ENCODE assay signal across 8 cellular contexts in the genomic region with DNA sequence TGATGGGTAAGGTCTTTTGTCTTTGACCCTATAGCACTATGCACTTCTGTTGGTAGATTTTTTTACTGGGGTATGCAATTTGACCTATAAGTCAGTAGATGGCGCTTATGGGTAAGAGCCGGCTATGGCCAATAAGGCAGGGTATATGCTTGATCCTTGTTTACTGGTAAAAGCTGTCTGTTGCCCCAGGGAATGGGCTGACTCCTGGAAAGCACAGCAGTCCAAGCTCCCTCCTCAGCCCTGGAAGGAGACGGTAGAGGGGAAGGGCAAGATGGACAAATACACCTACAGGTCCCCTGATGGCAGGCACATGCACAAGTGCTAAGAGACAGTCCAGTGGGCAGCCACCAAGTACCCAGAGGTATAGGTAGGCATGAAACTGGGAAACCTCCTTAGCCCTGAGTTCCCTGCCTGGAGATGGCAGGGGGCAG.
DNase-seq lines count a peak whose midpoint lies in the region; ATAC-seq and TF ChIP-seq lines count a peak whose summit lies in the region.

No MANE protein-coding gene starts in this region.

- peaks cover 32% of the 10 kb centered on the region for H3K27me3 Mint-ChIP-seq in osteocyte (ENCODE audit: unreplicated experiment)

- no peaks in the 10 kb centered on the region for H3K27me3 ChIP-seq in fibroblast of lung (ENCODE audit: control insufficient read depth, insufficient read depth, low read length)

- H3K4me1 Mint-ChIP-seq in osteocyte (ENCODE audit: unreplicated experiment) = no peaks in the 10 kb centered on the region

- H2AFZ ChIP-seq in fibroblast of lung (ENCODE audit: low read length) = no peak overlapping the region

- no peaks in the 10 kb centered on the region for H4K20me1 ChIP-seq in fibroblast of lung (ENCODE audit: control insufficient read depth, extremely low read depth, insufficient read depth, low read length)

- H3K4me3 Mint-ChIP-seq in osteocyte (ENCODE audit: unreplicated experiment) = no peak overlapping the region

- ATAC-seq in GM19035 (IDR thresholded peaks at IDR 0.05; ENCODE audit: unreplicated experiment) (peak; percentile 78), HG03280 (IDR thresholded peaks at IDR 0.05; ENCODE audit: unreplicated experiment) (peak; percentile 83)

- H3K9me3 Mint-ChIP-seq in osteocyte (ENCODE audit: unreplicated experiment) = peaks cover 6% of the 10 kb centered on the region

- peak; percentile 87 to 89 for TF ChIP-seq CTCF in fibroblast of lung (conservative IDR thresholded peaks at IDR 0.05 in 1 of 2, IDR thresholded peaks at IDR 0.05 in 1 of 2; ENCODE audit: low read depth in 1 of 2, low read length in 2 of 2)
- TF ChIP-seq CTCF in osteocyte (IDR thresholded peaks at IDR 0.05) = peak; percentile 79

- no peak overlapping the region for H3K27ac Mint-ChIP-seq in osteocyte (ENCODE audit: unreplicated experiment)

- H3K36me3 ChIP-seq in fibroblast of lung (ENCODE audit: control insufficient read depth, insufficient read depth, low read length) = no peaks in the 10 kb centered on the region

- H3K4me3 ChIP-seq in fibroblast of lung (replicated peaks in 1 of 4; ENCODE audit: control extremely low read depth in 1 of 4, insufficient read depth in 1 of 4, low read depth in 3 of 4, low read length in 4 of 4) = no peak overlapping the region

- no peaks in the 10 kb centered on the region for H3K79me2 ChIP-seq in fibroblast of lung (ENCODE audit: control insufficient read depth, insufficient read depth, low read length)

- no peaks in the 10 kb centered on the region for H3K9me3 ChIP-seq in fibroblast of lung (ENCODE audit: control insufficient read depth, insufficient read depth, low read depth, low read length)

- H3K9ac ChIP-seq in fibroblast of lung (ENCODE audit: insufficient read depth, low read length) = no peak overlapping the region

- H3K36me3 Mint-ChIP-seq in osteocyte (ENCODE audit: unreplicated experiment) = no peaks in the 10 kb centered on the region

- H3K27ac ChIP-seq in fibroblast of lung (ENCODE audit: insufficient read depth, low read length) = no peak overlapping the region

- H3K4me2 ChIP-seq in fibroblast of lung (ENCODE audit: extremely low read depth, insufficient read depth, low read length) = no peak overlapping the region

- peak; percentile 68 for DNase-seq in D341Med (ENCODE audit: low spot score)
- DNase-seq in RKO (ENCODE audit: low spot score) = peak; percentile 58
- peak; percentile 56 to 73 for DNase-seq in fibroblast of lung (ENCODE audit: low read depth in 2 of 2)
- DNase-seq in osteocyte (ENCODE audit: extremely low spot score, unreplicated experiment) = no peak
- no peak for DNase-seq in cerebellar nuclear complex (lab: John Stamatoyannopoulos, UW)
- DNase-seq in stimulated activated CD8-positive, alpha-beta memory T cell treated with anti-CD3 and anti-CD28 coated beads, Interleukin-4, amount 100 ng/mL, for 48 hours = no peak

- no peaks in the 10 kb centered on the region for H3K4me1 ChIP-seq in fibroblast of lung (ENCODE audit: control insufficient read depth, extremely low read depth, insufficient read depth, low read length)

Comparison
In these comparisons a context has a peak if more than half of its experiments do, and no peak if none do; other contexts are left out.
1. DNase-seq: peak in D341Med (single experiment), RKO (single experiment) and fibroblast of lung (2 of 2); none in osteocyte (single experiment), cerebellar nuclear complex (0 of 2) and stimulated activated CD8-positive, alpha-beta memory T cell treated with anti-CD3 and anti-CD28 coated beads, Interleukin-4, amount 100 ng/mL, for 48 hours (single experiment).